Comparison of ENCODE assay signal across 11 cellular contexts in genomic region chr16:2040031-2040430, GRCh38. TPM values are rescaled to one million over a fixed set of nuclear protein-coding genes. Genes with fewer than 3 reads are reported as not detected.
DNase-seq lines count a peak whose midpoint lies in the region; TF ChIP-seq lines count a peak whose summit lies in the region.
"Had no signal": no experiment of that assay in that cellular context is flagged by ENCODE, and none has a peak within 500 bp of the region (broad histone marks: within the 10 kb centered on the region; RNA-seq: fewer than 3 reads in every experiment).

No MANE protein-coding gene starts in this region.

- H3K4me1 ChIP-seq in BLaER1 (peaks cover 98% of the 10 kb centered on the region), colonic mucosa (peaks cover 59% of the 10 kb centered on the region), osteoblast (ENCODE audit: insufficient read depth, low read length) (peaks cover 32% of the 10 kb centered on the region)

- no peak overlapping the region for H2AFZ ChIP-seq in osteoblast (ENCODE audit: low read length)

- CTCF ChIA-PET in HEK293T (lab: Yijun Ruan, JAX) = no interaction called here

- H4K20me1 ChIP-seq in BLaER1 = no peaks in the 10 kb centered on the region
- H4K20me1 ChIP-seq in osteoblast (ENCODE audit: insufficient read depth, low read length) = no peaks in the 10 kb centered on the region

- H3K4me3 ChIP-seq in BLaER1 = 0 out of 2 replicates have a peak overlapping the region, but pooled peaks have one; percentile 29
- no peak overlapping the region for H3K4me3 ChIP-seq in colonic mucosa
- no peak overlapping the region for H3K4me3 ChIP-seq in osteoblast (ENCODE audit: insufficient read depth, low read length)

- peaks cover 14% of the 10 kb centered on the region for H3K79me2 ChIP-seq in osteoblast (ENCODE audit: insufficient read depth, low read length)

- H3K27me3 ChIP-seq in BLaER1 (no peaks in the 10 kb centered on the region), colonic mucosa (no peaks in the 10 kb centered on the region), osteoblast (ENCODE audit: insufficient read depth, low read length) (no peaks in the 10 kb centered on the region)

- peak overlapping the region; percentile 94 for H3K4me2 ChIP-seq in BLaER1
- H3K4me2 ChIP-seq in osteoblast (ENCODE audit: insufficient read depth, low read length) = no peak overlapping the region

- no peak for TF ChIP-seq CTCF in colonic mucosa (IDR thresholded peaks at IDR 0.05)
- no peak for TF ChIP-seq CTCF in osteoblast (IDR thresholded peaks at IDR 0.05; ENCODE audit: extremely low read depth, low read depth, low read length)

- peak; percentile 32 for DNase-seq in colonic mucosa
- no peak for DNase-seq in osteoblast (ENCODE audit: insufficient read length, low spot score, missing footprints)
- DNase-seq in HEK293T (ENCODE audit: extremely low spot score) = no peak
- no peak for DNase-seq in activated CD8-positive, alpha-beta memory T cell treated with anti-CD3 and anti-CD28 coated beads, Interleukin-2, amount 50 U/mL, for 4 hours
- no peak for DNase-seq in NCI-H1105 treated with DMSO at 0.1 percent for 48 hours (lab: John Stamatoyannopoulos, UW)
- DNase-seq: activated effector memory CD4-positive, alpha-beta T cell treated with Interleukin-2 at 50 U/mL for 16 hours; GF-D8; KG1; NCI-H2171; RPMI8226 had no signal

- intact Hi-C loops in colonic mucosa (cut with DNase I) = no loop called here

- H3K9me3 ChIP-seq in BLaER1 (no peaks in the 10 kb centered on the region), colonic mucosa (no peaks in the 10 kb centered on the region), osteoblast (ENCODE audit: low read depth, low read length) (no peaks in the 10 kb centered on the region)

- H3K27ac ChIP-seq in BLaER1 (peak overlapping the region; percentile 82), colonic mucosa (peak overlapping the region; percentile 85), osteoblast (ENCODE audit: low read depth, low read length) (peak overlapping the region; percentile 70)

- POLR2A ChIA-PET in HEK293T (lab: Yijun Ruan, JAX) = interaction anchor here (0.8 to 1.7 kb wide), 4 partner anchors 8 to 75 kb away, joined by 3 to 7 read pairs (median 6); partner anchors contain the start of genes NTHL1, RPS2 and TSC2

- H3K9ac ChIP-seq in BLaER1 (peak overlapping the region; percentile 69; the same call in 1 of the 2 replicates), colonic mucosa (ENCODE audit: low read depth in 2 of 2, low read length in 2 of 2) (peak overlapping the region in 1 of 2 donors; percentile 52)

- H3K36me3 ChIP-seq in BLaER1 (peaks cover 13% of the 10 kb centered on the region), colonic mucosa (no peaks in the 10 kb centered on the region), osteoblast (ENCODE audit: insufficient read depth, low read length) (peaks cover 20% of the 10 kb centered on the region)

TF ChIP-seq in HEK293T, 16 proteins besides CTCF, POLR2A, EP300 and RAD21:
- TF ChIP-seq SP1 (IDR thresholded peaks at IDR 0.05) = no peak
- no peak for TF ChIP-seq FOXM1 (IDR thresholded peaks at IDR 0.05; ENCODE audit: borderline replicate concordance)
- no peak for TF ChIP-seq FOXK2 (IDR thresholded peaks at IDR 0.05)
- TF ChIP-seq BHLHE40 (IDR thresholded peaks at IDR 0.05; ENCODE audit: borderline replicate concordance) = no peak
- TF ChIP-seq NFRKB (IDR thresholded peaks at IDR 0.05) = no peak
- no peak for TF ChIP-seq L3MBTL2 (conservative IDR thresholded peaks at IDR 0.05)
- TF ChIP-seq CTBP1 (IDR thresholded peaks at IDR 0.05; ENCODE audit: borderline replicate concordance) = no peak
- no peak for TF ChIP-seq TARDBP (IDR thresholded peaks at IDR 0.05)

RNA-seq across cellular contexts. Expression of gene NTHL1, which starts 7.6 kb away (rescaled TPM):
- 10 to 100 TPM; 30.1 to 96.8 TPM for total RNA-seq in colonic mucosa
- 22.8 and 24.8 TPM in 2 replicates for total RNA-seq in osteoblast

RNA-seq across cellular contexts. Expression of gene TSC2, which starts 7.8 kb away (rescaled TPM):
- total RNA-seq in colonic mucosa = 100 to 1,000 TPM in 1 of 2 donors, 10 to 100 TPM in 1; 75.3 to 143 TPM
- total RNA-seq in osteoblast = 73.1 and 78.9 TPM in 2 replicates

RNA-seq across cellular contexts. Expression of gene NHERF2, which starts 13.3 kb away (rescaled TPM):
- total RNA-seq in colonic mucosa = 10 to 100 TPM; 64.0 to 77.9 TPM
- total RNA-seq in osteoblast = 26.8 and 33.7 TPM in 2 replicates

RNA-seq across cellular contexts. Expression of gene NPW, which starts 20.4 kb away (rescaled TPM):
- total RNA-seq in colonic mucosa (1 to 10 TPM; 3.5 to 3.8 TPM), osteoblast (not detected in 2 replicates)

RNA-seq across cellular contexts. Expression of gene ZNF598, which starts 30.4 kb away (rescaled TPM):
- 10 to 100 TPM; 45.4 to 64.3 TPM for total RNA-seq in colonic mucosa
- total RNA-seq in osteoblast = 17.7 and 21.0 TPM in 2 replicates
